In genomic region chr22:40951795-40952602, GRCh38 we compare ENCODE assay signal across 7 cellular contexts. TPM values are rescaled to one million over a fixed set of nuclear protein-coding genes. Genes with fewer than 3 reads are reported as not detected.
DNase-seq lines count a peak whose midpoint lies in the region; ATAC-seq, FAIRE-seq and TF ChIP-seq lines count a peak whose summit lies in the region.

No MANE protein-coding gene starts in this region.

- peak overlapping the region; percentile 99 for H3K27ac ChIP-seq in caudate nucleus (ENCODE audit: low read depth, low read length)

- TF ChIP-seq POLR2A in GM12891 (IDR thresholded peaks at IDR 0.05; ENCODE audit: low read depth, low read length) = 0 out of 2 replicates have a peak, but pooled peaks have one; percentile 30

- H3K36me3 ChIP-seq in MG63 = peaks cover 35% of the 10 kb centered on the region

- no peaks in the 10 kb centered on the region for H3K9me3 ChIP-seq in MG63

- H3K4me3 ChIP-seq in MG63 = peak overlapping the region; percentile 100

- H3K27me3 ChIP-seq in MG63 = no peaks in the 10 kb centered on the region

- no peak for ATAC-seq in HG03460 (IDR thresholded peaks at IDR 0.05; ENCODE audit: unreplicated experiment)
- no peak for ATAC-seq in HG03457 (IDR thresholded peaks at IDR 0.05; ENCODE audit: unreplicated experiment)

- FAIRE-seq in GM12891 (lab: Jason Lieb, UNC) = no peak

- DNase-seq in GM12891 (ENCODE audit: insufficient read length, low spot score) (no peak), MG63 (no peak), caudate nucleus (lab: John Stamatoyannopoulos, UW) (peak in 2 of 61 donors; percentile 20 to 66), myocyte (ENCODE audit: low read depth) (peak; percentile 36), GF-D8 (lab: John Stamatoyannopoulos, UW) (no peak)

TF ChIP-seq in GM12891, 5 proteins besides CTCF, POLR2A, EP300 and RAD21:
- TF ChIP-seq POLR2AphosphoS5 (IDR thresholded peaks at IDR 0.05; ENCODE audit: low read depth, low read length) (no peak; the same call in 1 of the 2 replicates), PAX5 (IDR thresholded peaks at IDR 0.05; ENCODE audit: insufficient read depth, low read length, severe bottlenecking) (no peak), SPI1 (IDR thresholded peaks at IDR 0.05; ENCODE audit: low read depth, low read length) (0 out of 2 replicates have a peak, but pooled peaks have one; percentile 8), TAF1 (IDR thresholded peaks at IDR 0.05; ENCODE audit: low read depth, low read length) (peak; percentile 79), POU2F2 (IDR thresholded peaks at IDR 0.05; ENCODE audit: low read depth, low read length) (no peak)

RNA-seq across cellular contexts. Expression of gene RBX1, which starts 0.8 kb away (rescaled TPM):
- 162 TPM for polyA plus RNA-seq in GM12891 (2012; ENCODE audit: low read depth, missing spikeins)
- total RNA-seq in MG63 (2014; rRNA removed; shearing (Covaris generic); ENCODE audit: low replicate concordance) = 92.9 and 124 TPM in 2 replicates
- total RNA-seq in myocyte = 66.6 and 83.9 TPM in 2 replicates
- polyA plus RNA-seq in myocyte (2012) = 95.1 TPM
